Comparison of ENCODE assay signal across 1 cellular context in genomic region chr9:131312822-131313770, GRCh38.
TF ChIP-seq lines count a peak whose summit lies in the region.

No MANE protein-coding gene starts in this region.

TF ChIP-seq in HepG2, 621 proteins besides CTCF, POLR2A, EP300 and RAD21:
- TF ChIP-seq CSRNP2 (CRISPR knock-in tag; conservative IDR thresholded peaks at IDR 0.05; ENCODE audit: low read depth) = no peak
- TF ChIP-seq SSRP1 (CRISPR knock-in tag; IDR thresholded peaks at IDR 0.05) = no peak
- TF ChIP-seq ZNF350 (CRISPR knock-in tag; IDR thresholded peaks at IDR 0.05; ENCODE audit: borderline replicate concordance, low read depth) = no peak
- 0 out of 2 replicates have a peak, but pooled peaks have one; percentile 31 for TF ChIP-seq ZNF629 (CRISPR knock-in tag; conservative IDR thresholded peaks at IDR 0.05)
- TF ChIP-seq RXRA (CRISPR knock-in tag; IDR thresholded peaks at IDR 0.05) = 0 out of 2 replicates have a peak, but pooled peaks have one; percentile 19
- peak; percentile 78 for TF ChIP-seq ZNF768 (CRISPR knock-in tag; IDR thresholded peaks at IDR 0.05)
- TF ChIP-seq SRSF1 (optimal IDR thresholded peaks at IDR 0.05; ENCODE audit: low read depth, low read length) = no peak
TF ChIP-seq in HepG2: peak in this region for 3.
